In the genomic region with DNA sequence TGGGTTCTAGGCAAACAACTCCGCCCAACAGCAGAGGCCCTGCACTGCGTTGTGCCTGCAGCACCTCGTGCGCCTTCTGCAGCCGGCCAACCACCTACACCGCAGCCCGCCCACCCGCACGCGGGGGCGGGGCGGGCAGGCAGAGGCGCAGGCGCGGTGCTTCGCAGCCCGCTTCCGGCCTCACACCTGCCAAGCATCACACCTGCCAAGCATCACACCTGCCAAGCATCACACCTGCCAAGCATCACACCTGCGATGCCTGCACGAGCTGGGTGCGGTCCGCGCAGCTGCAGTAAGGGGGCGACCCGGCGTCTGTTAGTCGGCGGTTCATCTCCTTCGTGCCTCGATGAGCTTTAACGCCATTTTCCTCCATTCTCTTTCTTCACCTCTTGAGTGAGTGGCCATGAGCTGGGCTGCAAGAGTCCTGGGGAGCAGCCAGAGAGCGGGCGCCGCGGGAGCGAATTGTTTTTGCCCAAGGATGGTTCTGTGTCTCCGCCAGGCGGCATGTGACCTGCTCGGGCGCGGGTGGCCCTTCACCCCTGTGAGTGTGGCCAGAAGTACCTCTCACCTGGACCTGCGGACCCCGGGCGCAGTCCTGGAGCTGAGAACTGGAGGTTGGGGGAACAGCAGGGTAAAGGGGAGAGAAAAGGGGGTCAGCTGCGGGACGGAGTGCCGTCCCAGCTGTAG, we compare ENCODE assay signal across 21 cellular contexts. TPM values are rescaled to one million over a fixed set of nuclear protein-coding genes. Genes with fewer than 3 reads are reported as not detected.
A peak's percentile ranks its signal among the peaks of the same experiment; 100 is the strongest.
DNase-seq lines count a peak whose midpoint lies in the region; ATAC-seq and TF ChIP-seq lines count a peak whose summit lies in the region.
"Had no signal": no experiment of that assay in that cellular context is flagged by ENCODE, and none has a peak within 500 bp of the region (broad histone marks: within the 10 kb centered on the region; RNA-seq: fewer than 3 reads in every experiment).

LDHAL6A (plus strand) TSS at position 171 of the 687 bp plus-strand sequence. CDS start 825 bp downstream, outside the sequence.

- no peaks in the 10 kb centered on the region for H3K79me2 ChIP-seq in neural progenitor cell (ENCODE audit: low read depth)

- H3K9me3 ChIP-seq in IMR-90 (ENCODE audit: control insufficient read depth, insufficient read depth, low read length), result no peaks in the 10 kb centered on the region
- H3K9me3 ChIP-seq in neural progenitor cell (ENCODE audit: low read depth), result no peaks in the 10 kb centered on the region
- H3K9me3 ChIP-seq: neutrophil, vagina had no signal

- H2BK15ac ChIP-seq in IMR-90 (ENCODE audit: low read depth, low read length), result no peak within 1 kb of the TSS

- intact Hi-C loops in IMR-90 (cut with micrococcal nuclease), result no loop called here

- H3K79me1 ChIP-seq in IMR-90 (ENCODE audit: low read depth in 1 of 2, low read length in 2 of 2), result no peaks in the 10 kb centered on the region

- POLR2A ChIA-PET in IMR-90 (lab: Charles Lee; ENCODE audit: unreplicated experiment), result no interaction called here

- no peak within 1 kb of the TSS for H3K14ac ChIP-seq in IMR-90 (replicated peaks; ENCODE audit: low read depth, low read length)

- H3K18ac ChIP-seq in IMR-90 (ENCODE audit: low read depth, low read length), result no peak within 1 kb of the TSS

- no peaks in the 10 kb centered on the region for H3K9me3 Mint-ChIP-seq in activated CD8-positive, alpha-beta memory T cell treated with anti-CD3 and anti-CD28 coated beads, Interleukin-2, amount 10 ng/mL, durations not matched to agents 7 days and 5 days (ENCODE audit: low read depth)
- H3K9me3 Mint-ChIP-seq in activated naive CD8-positive, alpha-beta T cell treated with anti-CD3 and anti-CD28 coated beads, Interleukin-2, amount 50 U/mL, for 24 hours, result no peaks in the 10 kb centered on the region
- H3K9me3 Mint-ChIP-seq in neural progenitor cell, result no peaks in the 10 kb centered on the region
- H3K9me3 Mint-ChIP-seq: central memory CD8-positive, alpha-beta T cell had no signal

- H3K27ac Mint-ChIP-seq in activated CD8-positive, alpha-beta memory T cell treated with anti-CD3 and anti-CD28 coated beads, Interleukin-2, amount 10 ng/mL, durations not matched to agents 7 days and 5 days, result no peak within 1 kb of the TSS
- H3K27ac Mint-ChIP-seq in activated naive CD8-positive, alpha-beta T cell treated with anti-CD3 and anti-CD28 coated beads, Interleukin-2, amount 50 U/mL, for 24 hours, result no peak within 1 kb of the TSS
- H3K27ac Mint-ChIP-seq in neural progenitor cell, result no peak within 1 kb of the TSS

- H3F3A ChIP-seq in neural progenitor cell (ENCODE audit: low read depth), result no peaks in the 10 kb centered on the region

- CTCF ChIA-PET in activated CD8-positive, alpha-beta memory T cell treated with anti-CD3 and anti-CD28 coated beads, Interleukin-2, amount 10 ng/mL, durations not matched to agents 7 days and 5 days (lab: Charles Lee), result interaction anchor here (1.1 kb wide), 1 partner anchor 12 kb away, joined by 5 read pairs; no protein-coding TSS in a partner anchor
- CTCF ChIA-PET in IMR-90 (lab: Yijun Ruan, JAX), result interaction anchor here (0.6 kb wide), 1 partner anchor 173 kb away, joined by 4 read pairs; no protein-coding TSS in a partner anchor

- H3K4me3 ChIP-seq in IMR-90 (ENCODE audit: insufficient read depth, low read depth, low read length), result no peak within 1 kb of the TSS
- H3K4me3 ChIP-seq in neural progenitor cell, result no peak within 1 kb of the TSS
- H3K4me3 ChIP-seq: vagina had no signal

- H2BK5ac ChIP-seq in IMR-90 (ENCODE audit: low read depth, low read length, poor library complexity, severe bottlenecking), result no peak within 1 kb of the TSS

- H2AK5ac ChIP-seq in IMR-90 (ENCODE audit: low read depth, low read length), result no peak within 1 kb of the TSS

- H4K20me1 ChIP-seq in IMR-90 (ENCODE audit: insufficient read depth, low read length), result no peaks in the 10 kb centered on the region
- no peaks in the 10 kb centered on the region for H4K20me1 ChIP-seq in neural progenitor cell (ENCODE audit: low read depth)

- H4K8ac ChIP-seq in IMR-90 (ENCODE audit: low read depth in 2 of 2, low read length in 2 of 2), result no peak within 1 kb of the TSS

- H3K23ac ChIP-seq in IMR-90 (ENCODE audit: low read depth, low read length), result no peak within 1 kb of the TSS

- no peak within 1 kb of the TSS for H3K9ac ChIP-seq in IMR-90 (ENCODE audit: low read depth, low read length)
- no peak within 1 kb of the TSS for H3K9ac ChIP-seq in neural progenitor cell

- H3K9me1 ChIP-seq in IMR-90 (ENCODE audit: insufficient read depth, low read length), result no peaks in the 10 kb centered on the region

- peaks cover 6% of the 10 kb centered on the region for H3K4me1 Mint-ChIP-seq in activated CD8-positive, alpha-beta memory T cell treated with anti-CD3 and anti-CD28 coated beads, Interleukin-2, amount 10 ng/mL, durations not matched to agents 7 days and 5 days
- peaks cover 4% of the 10 kb centered on the region for H3K4me1 Mint-ChIP-seq in activated naive CD8-positive, alpha-beta T cell treated with anti-CD3 and anti-CD28 coated beads, Interleukin-2, amount 50 U/mL, for 24 hours
- no peaks in the 10 kb centered on the region for H3K4me1 Mint-ChIP-seq in neural progenitor cell

- H2AFZ ChIP-seq in IMR-90 (replicated peaks; ENCODE audit: low read length, poor library complexity), result peak within 1 kb of the TSS; percentile 76
- H2AFZ ChIP-seq in neural progenitor cell (replicated peaks), result peak within 1 kb of the TSS; percentile 26

- H3K36me3 Mint-ChIP-seq in activated CD8-positive, alpha-beta memory T cell treated with anti-CD3 and anti-CD28 coated beads, Interleukin-2, amount 10 ng/mL, durations not matched to agents 7 days and 5 days, result no peaks in the 10 kb centered on the region
- H3K36me3 Mint-ChIP-seq in activated naive CD8-positive, alpha-beta T cell treated with anti-CD3 and anti-CD28 coated beads, Interleukin-2, amount 50 U/mL, for 24 hours (ENCODE audit: low read depth), result no peaks in the 10 kb centered on the region
- no peaks in the 10 kb centered on the region for H3K36me3 Mint-ChIP-seq in neural progenitor cell

- no TSS peak for BruUV-seq in IMR-90 (replicated peaks; lab: Mats Ljungman, UMichigan)

- H3K4ac ChIP-seq in IMR-90 (ENCODE audit: low read depth, low read length), result no peak within 1 kb of the TSS

- ATAC-seq in activated CD8-positive, alpha-beta memory T cell treated with anti-CD3 and anti-CD28 coated beads, Interleukin-2, amount 10 ng/mL, durations not matched to agents 7 days and 5 days, result peak; percentile 42
- ATAC-seq in IMR-90 (ENCODE audit: low read depth) (no peak), HG02763 (IDR thresholded peaks at IDR 0.05; ENCODE audit: unreplicated experiment) (no peak)
- peak; percentile 35 for ATAC-seq in activated naive CD8-positive, alpha-beta T cell treated with anti-CD3 and anti-CD28 coated beads, Interleukin-2, amount 50 U/mL, for 24 hours
- ATAC-seq: HCT116 had no signal

- H3K27me3 Mint-ChIP-seq in activated CD8-positive, alpha-beta memory T cell treated with anti-CD3 and anti-CD28 coated beads, Interleukin-2, amount 10 ng/mL, durations not matched to agents 7 days and 5 days, result peaks cover under 1% of the 10 kb centered on the region
- peaks cover 5% of the 10 kb centered on the region for H3K27me3 Mint-ChIP-seq in activated naive CD8-positive, alpha-beta T cell treated with anti-CD3 and anti-CD28 coated beads, Interleukin-2, amount 50 U/mL, for 24 hours
- H3K27me3 Mint-ChIP-seq in neural progenitor cell (ENCODE audit: insufficient read depth, low read depth), result peaks cover 8% of the 10 kb centered on the region
- H3K27me3 Mint-ChIP-seq: central memory CD8-positive, alpha-beta T cell had no signal

- H3K27ac ChIP-seq in IMR-90 (ENCODE audit: insufficient read depth, low read length), result no peak within 1 kb of the TSS
- H3K27ac ChIP-seq in neural progenitor cell, result no peak within 1 kb of the TSS
- H3K27ac ChIP-seq: neutrophil, vagina had no signal

- TF ChIP-seq POLR2A in IMR-90 (IDR thresholded peaks at IDR 0.05; ENCODE audit: low read depth, low read length), result no peak

- WGBS in IMR-90 (ENCODE audit: extremely low coverage in 2 of 2, insufficient read length in 1 of 2), 2 experiments, result 43% methylated on average over 8 of the region's 47 CpGs; no CpG with 5 or more reads in 1 of the 2 experiments

- TF ChIP-seq CTCF in IMR-90 (conservative IDR thresholded peaks at IDR 0.05; ENCODE audit: low read depth, low read length) (no peak), neural progenitor cell (IDR thresholded peaks at IDR 0.05) (no peak)

- no peak within 1 kb of the TSS for H3K56ac ChIP-seq in IMR-90 (ENCODE audit: extremely low read depth, insufficient read depth, low read length)

- H3K4me2 ChIP-seq in IMR-90 (ENCODE audit: low read depth, low read length) (no peak within 1 kb of the TSS), neural progenitor cell (no peak within 1 kb of the TSS)

- no peak within 1 kb of the TSS for H2AK9ac ChIP-seq in IMR-90 (replicated peaks; ENCODE audit: low read depth, low read length, poor library complexity)

- dilution Hi-C loops in IMR-90 (cut with HindIII; ENCODE audit: low sequenced_read_pairs, unreplicated experiment), result no loop called here

- H3K4me1 ChIP-seq in IMR-90 (ENCODE audit: control insufficient read depth, insufficient read depth, low read length) (no peaks in the 10 kb centered on the region), neural progenitor cell (no peaks in the 10 kb centered on the region)
- H3K4me1 ChIP-seq: vagina had no signal

- in situ Hi-C loops in IMR-90 (cut with MboI; ENCODE audit: low sequenced_read_pairs), result no loop called here

- H3K27me3 ChIP-seq in IMR-90 (ENCODE audit: control insufficient read depth, insufficient read depth, low read length) (peaks cover 6% of the 10 kb centered on the region; the same call in 1 of the 2 replicates), neural progenitor cell (no peaks in the 10 kb centered on the region)
- H3K27me3 ChIP-seq: vagina had no signal

- TF ChIP-seq RAD21 in IMR-90 (IDR thresholded peaks at IDR 0.05; ENCODE audit: low read length), result no peak

- H2BK20ac ChIP-seq in IMR-90 (ENCODE audit: low read depth, low read length), result no peak within 1 kb of the TSS

- no peaks in the 10 kb centered on the region for H3K36me3 ChIP-seq in IMR-90 (ENCODE audit: control insufficient read depth, insufficient read depth, low read length)
- no peaks in the 10 kb centered on the region for H3K36me3 ChIP-seq in neural progenitor cell
- H3K36me3 ChIP-seq: neutrophil, vagina had no signal

- no peak within 1 kb of the TSS for H2BK120ac ChIP-seq in IMR-90 (ENCODE audit: low read depth, low read length)

- H4K5ac ChIP-seq in IMR-90 (ENCODE audit: low read depth, low read length), result no peak within 1 kb of the TSS

- H4K91ac ChIP-seq in IMR-90 (ENCODE audit: insufficient read depth, low read depth, low read length), result no peak within 1 kb of the TSS

- H3K4me3 Mint-ChIP-seq in activated CD8-positive, alpha-beta memory T cell treated with anti-CD3 and anti-CD28 coated beads, Interleukin-2, amount 10 ng/mL, durations not matched to agents 7 days and 5 days, result no peak within 1 kb of the TSS
- no peak within 1 kb of the TSS for H3K4me3 Mint-ChIP-seq in activated naive CD8-positive, alpha-beta T cell treated with anti-CD3 and anti-CD28 coated beads, Interleukin-2, amount 50 U/mL, for 24 hours
- H3K4me3 Mint-ChIP-seq in neural progenitor cell, result no peak within 1 kb of the TSS
- H3K4me3 Mint-ChIP-seq: central memory CD8-positive, alpha-beta T cell had no signal

- no peak for DNase-seq in activated CD8-positive, alpha-beta memory T cell treated with anti-CD3 and anti-CD28 coated beads, Interleukin-2, amount 10 ng/mL, durations not matched to agents 7 days and 5 days
- DNase-seq in activated CD8-positive, alpha-beta memory T cell treated with anti-CD3 and anti-CD28 coated beads, Interleukin-2, amount 50 U/mL, for 48 hours, result no peak
- DNase-seq in IMR-90, result no peak
- no peak for DNase-seq in activated naive CD8-positive, alpha-beta T cell treated with anti-CD3 and anti-CD28 coated beads, Interleukin-2, amount 50 U/mL, for 24 hours
- DNase-seq in neural progenitor cell (ENCODE audit: low spot score), result no peak
- no peak for DNase-seq in NCI-H2029 (lab: John Stamatoyannopoulos, UW)
- DNase-seq in NCI-H2029 treated with DMSO at 0.1 percent for 48 hours (lab: John Stamatoyannopoulos, UW), result no peak
- DNase-seq: activated CD4-positive, CD25-positive, alpha-beta regulatory T cell treated with anti-CD3 and anti-CD28 coated beads, Interleukin-2, amount 50 U/mL, for 72 hours; activated T-cell treated with anti-CD3 and anti-CD28 coated beads for 4 hours; amniotic stem cell; hippocampal formation; midbrain; NCI-H146; NCI-H345; Right ventricle myocardium superior had no signal

RNA-seq across cellular contexts. Expression of gene LDHAL6A, which starts in this region (rescaled TPM):
- not detected for total RNA-seq in activated CD8-positive, alpha-beta memory T cell treated with anti-CD3 and anti-CD28 coated beads, Interleukin-2, amount 10 ng/mL, durations not matched to agents 7 days and 5 days
- not detected in 2 replicates for total RNA-seq in IMR-90 (2012; rRNA removed)
- polyA plus RNA-seq in IMR-90 (2012; rRNA removed), result not detected in 2 replicates
- polyA plus RNA-seq in IMR-90 (2012; cell fraction: cytosol; rRNA removed), result not detected in 2 replicates
- polyA plus RNA-seq in IMR-90 (2012; cell fraction: nucleus; rRNA removed; ENCODE audit: low replicate concordance), result not detected in 2 replicates
- total RNA-seq in neural progenitor cell (ENCODE audit: low replicate concordance), result not detected in 2 replicates
- total RNA-seq: HT1080, Right ventricle myocardium superior, vagina had no signal

Comparison
In these comparisons a context has a peak if more than half of its experiments do, and no peak if none do; other contexts are left out.
1. Peak in ATAC-seq in activated CD8-positive, alpha-beta memory T cell treated with anti-CD3 and anti-CD28 coated beads, Interleukin-2, amount 10 ng/mL, durations not matched to agents 7 days and 5 days; RNA of the gene not detected or under 1 TPM.